ENCODE assay signal across 7 cellular contexts in genomic region chrX:67543818-67544217, GRCh38. TPM values are rescaled to one million over a fixed set of nuclear protein-coding genes. Genes with fewer than 3 reads are reported as not detected.
DNase-seq lines count a peak whose midpoint lies in the region; ATAC-seq and TF ChIP-seq lines count a peak whose summit lies in the region.

AR (plus strand) TSS chrX:67544021; CDS start chrX:67545147, 1,126 bp downstream.

- no peak for TF ChIP-seq POLR2A in body of pancreas (IDR thresholded peaks at IDR 0.05)

- TF ChIP-seq CTCF in body of pancreas (IDR thresholded peaks at IDR 0.05), result no peak

- H3K27me3 Mint-ChIP-seq in stimulated activated naive CD8-positive, alpha-beta T cell treated with anti-CD3 and anti-CD28 coated beads, Interleukin-15, amount 100 ng/mL, for 72 hours, result peaks cover 45% of the 10 kb centered on the region

- peaks cover 17% of the 10 kb centered on the region for H3K4me1 ChIP-seq in body of pancreas

- ATAC-seq in body of pancreas, result peak; percentile 61
- ATAC-seq in stimulated activated naive CD8-positive, alpha-beta T cell treated with anti-CD3 and anti-CD28 coated beads, Interleukin-15, amount 100 ng/mL, for 72 hours, result no peak
- ATAC-seq in HG03439 (IDR thresholded peaks at IDR 0.05; ENCODE audit: unreplicated experiment), result no peak

- peaks cover 17% of the 10 kb centered on the region for H3K4me1 Mint-ChIP-seq in stimulated activated naive CD8-positive, alpha-beta T cell treated with anti-CD3 and anti-CD28 coated beads, Interleukin-15, amount 100 ng/mL, for 72 hours

- peak within 1 kb of the TSS in 2 of 4 donors; percentile 21 to 28 for H3K27ac ChIP-seq in body of pancreas

- no peaks in the 10 kb centered on the region for H3K36me3 ChIP-seq in body of pancreas (replicated peaks in 1 of 2; ENCODE audit: insufficient read depth in 1 of 2, low read depth in 2 of 2)

- in situ Hi-C loops in KBM-7 (cut with MboI; ENCODE audit: low pct_unique_long_range_greater_than_20kb, low sequenced_read_pairs), result no loop called here

- H3K4me3 ChIP-seq in body of pancreas, result no peak within 1 kb of the TSS

- H3K27ac Mint-ChIP-seq in stimulated activated naive CD8-positive, alpha-beta T cell treated with anti-CD3 and anti-CD28 coated beads, Interleukin-15, amount 100 ng/mL, for 72 hours, result no peak within 1 kb of the TSS

- DNase-seq in KBM-7 (peak; percentile 91), body of pancreas (peak; percentile 21 to 62 (median 46)), iris pigment epithelial cell (ENCODE audit: low read depth) (peak; percentile 64), inferior parietal cortex (ENCODE audit: extremely low spot score) (no peak), HuH-7 (ENCODE audit: low spot score) (no peak)
- DNase-seq in stimulated activated naive CD8-positive, alpha-beta T cell treated with anti-CD3 and anti-CD28 coated beads, Interleukin-15, amount 100 ng/mL, for 72 hours, result no peak

- 2 to 3% methylated on average over 13 to 21 of the region's 30 CpGs for WGBS in body of pancreas, 2 donors

- intact Hi-C loops in body of pancreas (cut with DNase I), result no loop called here

- H3K4me3 Mint-ChIP-seq in stimulated activated naive CD8-positive, alpha-beta T cell treated with anti-CD3 and anti-CD28 coated beads, Interleukin-15, amount 100 ng/mL, for 72 hours, result peak within 1 kb of the TSS; percentile 32 to 35

- H3K9me3 Mint-ChIP-seq in stimulated activated naive CD8-positive, alpha-beta T cell treated with anti-CD3 and anti-CD28 coated beads, Interleukin-15, amount 100 ng/mL, for 72 hours, result no peaks in the 10 kb centered on the region

- H3K9me3 ChIP-seq in body of pancreas, result no peaks in the 10 kb centered on the region

- no peaks in the 10 kb centered on the region for H3K27me3 ChIP-seq in body of pancreas

RNA-seq across cellular contexts. Expression of gene AR, which starts in this region (rescaled TPM):
- total RNA-seq in body of pancreas, result 1 to 10 TPM; 2.9 to 8.2 TPM

Comparison
In these comparisons a context has a peak if more than half of its experiments do, and no peak if none do; other contexts are left out.
1. DNase-seq: peak in KBM-7 (single experiment), body of pancreas (4 of 4) and iris pigment epithelial cell (single experiment); none in stimulated activated naive CD8-positive, alpha-beta T cell treated with anti-CD3 and anti-CD28 coated beads, Interleukin-15, amount 100 ng/mL, for 72 hours (0 of 2), inferior parietal cortex (single experiment) and HuH-7 (single experiment).